In genomic region chr7:24738577-24738976, GRCh38 we compare ENCODE assay signal across 3 cellular contexts.
A peak's percentile ranks its signal among the peaks of the same experiment; 100 is the strongest.
TF ChIP-seq lines count a peak whose summit lies in the region.

No MANE protein-coding gene starts in this region.

TF ChIP-seq in HepG2, 621 proteins besides CTCF, POLR2A, EP300 and RAD21:
- TF ChIP-seq, protein P1, sequence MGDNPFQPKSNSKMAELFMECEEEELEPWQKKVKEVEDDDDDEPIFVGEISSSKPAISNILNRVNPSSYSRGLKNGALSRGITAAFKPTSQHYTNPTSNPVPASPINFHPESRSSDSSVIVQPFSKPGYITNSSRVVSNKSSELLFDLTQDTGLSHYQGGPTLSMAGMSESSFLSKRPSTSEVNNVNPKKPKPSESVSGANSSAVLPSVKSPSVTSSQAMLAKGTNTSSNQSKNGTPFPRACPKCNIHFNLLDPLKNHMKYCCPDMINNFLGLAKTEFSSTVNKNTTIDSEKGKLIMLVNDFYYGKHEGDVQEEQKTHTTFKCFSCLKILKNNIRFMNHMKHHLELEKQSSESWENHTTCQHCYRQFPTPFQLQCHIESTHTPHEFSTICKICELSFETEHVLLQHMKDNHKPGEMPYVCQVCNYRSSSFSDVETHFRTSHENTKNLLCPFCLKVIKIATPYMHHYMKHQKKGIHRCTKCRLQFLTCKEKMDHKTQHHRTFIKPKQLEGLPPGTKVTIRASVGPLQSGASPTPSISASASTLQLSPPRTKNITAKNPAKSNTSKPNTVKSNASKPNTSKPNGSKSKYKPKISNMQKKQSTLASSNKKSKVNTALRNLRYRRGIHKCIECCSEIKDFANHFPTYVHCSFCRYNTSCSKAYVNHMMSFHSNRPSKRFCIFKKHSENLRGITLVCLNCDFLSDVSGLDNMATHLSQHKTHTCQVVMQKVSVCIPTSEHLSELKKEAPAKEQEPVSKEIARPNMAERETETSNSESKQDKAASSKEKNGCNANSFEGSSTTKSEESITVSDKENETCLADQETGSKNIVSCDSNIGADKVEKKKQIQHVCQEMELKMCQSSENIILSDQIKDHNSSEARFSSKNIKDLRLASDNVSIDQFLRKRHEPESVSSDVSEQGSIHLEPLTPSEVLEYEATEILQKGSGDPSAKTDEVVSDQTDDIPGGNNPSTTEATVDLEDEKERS (CRISPR knock-in tag; IDR thresholded peaks at IDR 0.05) = 0 out of 2 replicates have a peak, but pooled peaks have one; percentile 50
- TF ChIP-seq ZNF674 (CRISPR knock-in tag; IDR thresholded peaks at IDR 0.05; ENCODE audit: low read depth) = no peak
- no peak for TF ChIP-seq RELA (CRISPR knock-in tag; IDR thresholded peaks at IDR 0.05)

TF ChIP-seq in HEK293, 187 proteins besides CTCF, POLR2A, EP300 and RAD21:
- TF ChIP-seq ZNF76 (tag by site-specific recombination; IDR thresholded peaks at IDR 0.05; ENCODE audit: borderline replicate concordance, low read depth) (no peak), ZNF274 (IDR thresholded peaks at IDR 0.05; ENCODE audit: low read length) (no peak), ZNF274 (tag by site-specific recombination; IDR thresholded peaks at IDR 0.05; ENCODE audit: borderline replicate concordance) (no peak), SETDB1 (IDR thresholded peaks at IDR 0.05; ENCODE audit: insufficient read length, low read length) (peak; percentile 56), TRIM28 (IDR thresholded peaks at IDR 0.05; ENCODE audit: borderline replicate concordance, low read length) (peak; percentile 17; the same call in 1 of the 2 replicates)
- TF ChIP-seq, protein P1 (tag by site-specific recombination; IDR thresholded peaks at IDR 0.05) = peak; percentile 93

TF ChIP-seq in GM12878, 131 proteins besides CTCF, POLR2A, EP300 and RAD21:
- 0 out of 2 replicates have a peak, but pooled peaks have one; percentile 22 for TF ChIP-seq CBX5 (IDR thresholded peaks at IDR 0.05; ENCODE audit: low read depth)
- no peak for TF ChIP-seq BHLHE40 (IDR thresholded peaks at IDR 0.05; ENCODE audit: borderline replicate concordance in 1 of 2, low read depth in 2 of 2, low read length in 1 of 2)
- TF ChIP-seq SIN3A (IDR thresholded peaks at IDR 0.05; ENCODE audit: low read depth, low read length) = no peak
- TF ChIP-seq CBFB (IDR thresholded peaks at IDR 0.05; ENCODE audit: low read depth) = no peak
- TF ChIP-seq WRNIP1 (IDR thresholded peaks at IDR 0.05; ENCODE audit: borderline replicate concordance, low read depth, low read length) = no peak
- no peak for TF ChIP-seq MXI1 (IDR thresholded peaks at IDR 0.05; ENCODE audit: low read depth, low read length)
- TF ChIP-seq YBX1 (IDR thresholded peaks at IDR 0.05) = no peak
- no peak for TF ChIP-seq JUNB (IDR thresholded peaks at IDR 0.05)
TF ChIP-seq in GM12878: peak in this region for 1.
